In the genomic region with DNA sequence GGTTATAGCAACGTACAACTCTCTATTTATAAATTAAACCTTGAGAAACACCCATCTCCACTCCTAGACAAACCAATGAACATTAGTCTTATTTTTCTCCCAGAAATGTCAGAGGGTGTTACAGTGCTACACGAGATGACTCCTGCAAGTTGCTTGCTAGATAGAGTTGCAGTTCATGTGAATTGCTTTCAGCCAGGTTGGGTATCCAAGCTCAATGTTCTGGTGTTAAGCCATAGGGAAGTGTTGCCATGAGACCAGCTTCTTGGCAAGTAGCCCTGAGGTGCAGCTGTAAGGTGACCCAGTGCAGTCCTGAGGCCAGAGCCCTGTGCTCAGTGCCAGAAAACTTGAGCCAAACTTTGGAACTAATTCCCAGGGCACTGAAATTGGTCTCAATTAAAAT, we compare ENCODE assay signal across 2 cellular contexts.
A peak's percentile ranks its signal among the peaks of the same experiment; 100 is the strongest.
TF ChIP-seq lines count a peak whose summit lies in the region.

No MANE protein-coding gene starts in this region.

TF ChIP-seq in liver, 16 proteins besides CTCF, POLR2A, EP300 and RAD21 (continued from another document):
- TF ChIP-seq HNF4A (conservative IDR thresholded peaks at IDR 0.05), result peak; percentile 56 to 74
- TF ChIP-seq NR2F2 (IDR thresholded peaks at IDR 0.05), result peak; percentile 56
- TF ChIP-seq, protein P1, sequence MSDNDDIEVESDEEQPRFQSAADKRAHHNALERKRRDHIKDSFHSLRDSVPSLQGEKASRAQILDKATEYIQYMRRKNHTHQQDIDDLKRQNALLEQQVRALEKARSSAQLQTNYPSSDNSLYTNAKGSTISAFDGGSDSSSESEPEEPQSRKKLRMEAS (IDR thresholded peaks at IDR 0.05), result peak; percentile 13
- TF ChIP-seq EGR1 (IDR thresholded peaks at IDR 0.05; ENCODE audit: low read depth in 2 of 2), result no peak
- TF ChIP-seq JUND (IDR thresholded peaks at IDR 0.05), result no peak
- TF ChIP-seq TAF1 (conservative IDR thresholded peaks at IDR 0.05), result no peak
- peak; percentile 59 to 66 for TF ChIP-seq RXRA (IDR thresholded peaks at IDR 0.05)
- TF ChIP-seq, protein P2, sequence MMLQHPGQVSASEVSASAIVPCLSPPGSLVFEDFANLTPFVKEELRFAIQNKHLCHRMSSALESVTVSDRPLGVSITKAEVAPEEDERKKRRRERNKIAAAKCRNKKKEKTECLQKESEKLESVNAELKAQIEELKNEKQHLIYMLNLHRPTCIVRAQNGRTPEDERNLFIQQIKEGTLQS (IDR thresholded peaks at IDR 0.05), result no peak
TF ChIP-seq in liver: peak in this region for 4.

TF ChIP-seq in HepG2, 621 proteins besides CTCF, POLR2A, EP300 and RAD21 (continued from another document):
- TF ChIP-seq, protein P3, sequence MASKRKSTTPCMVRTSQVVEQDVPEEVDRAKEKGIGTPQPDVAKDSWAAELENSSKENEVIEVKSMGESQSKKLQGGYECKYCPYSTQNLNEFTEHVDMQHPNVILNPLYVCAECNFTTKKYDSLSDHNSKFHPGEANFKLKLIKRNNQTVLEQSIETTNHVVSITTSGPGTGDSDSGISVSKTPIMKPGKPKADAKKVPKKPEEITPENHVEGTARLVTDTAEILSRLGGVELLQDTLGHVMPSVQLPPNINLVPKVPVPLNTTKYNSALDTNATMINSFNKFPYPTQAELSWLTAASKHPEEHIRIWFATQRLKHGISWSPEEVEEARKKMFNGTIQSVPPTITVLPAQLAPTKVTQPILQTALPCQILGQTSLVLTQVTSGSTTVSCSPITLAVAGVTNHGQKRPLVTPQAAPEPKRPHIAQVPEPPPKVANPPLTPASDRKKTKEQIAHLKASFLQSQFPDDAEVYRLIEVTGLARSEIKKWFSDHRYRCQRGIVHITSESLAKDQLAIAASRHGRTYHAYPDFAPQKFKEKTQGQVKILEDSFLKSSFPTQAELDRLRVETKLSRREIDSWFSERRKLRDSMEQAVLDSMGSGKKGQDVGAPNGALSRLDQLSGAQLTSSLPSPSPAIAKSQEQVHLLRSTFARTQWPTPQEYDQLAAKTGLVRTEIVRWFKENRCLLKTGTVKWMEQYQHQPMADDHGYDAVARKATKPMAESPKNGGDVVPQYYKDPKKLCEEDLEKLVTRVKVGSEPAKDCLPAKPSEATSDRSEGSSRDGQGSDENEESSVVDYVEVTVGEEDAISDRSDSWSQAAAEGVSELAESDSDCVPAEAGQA (IDR thresholded peaks at IDR 0.05; ENCODE audit: low read depth), result no peak
- TF ChIP-seq, protein P3 (CRISPR knock-in tag; IDR thresholded peaks at IDR 0.05; ENCODE audit: borderline replicate concordance), result no peak
- TF ChIP-seq KLF15 (CRISPR knock-in tag; IDR thresholded peaks at IDR 0.05; ENCODE audit: borderline replicate concordance) (no peak), PHB2 (IDR thresholded peaks at IDR 0.05; ENCODE audit: partially characterized antibody) (no peak), KDM6A (CRISPR knock-in tag; IDR thresholded peaks at IDR 0.05; ENCODE audit: low read depth) (no peak), SPEN (CRISPR knock-in tag; IDR thresholded peaks at IDR 0.05; ENCODE audit: low read depth) (no peak), ZNF24 (IDR thresholded peaks at IDR 0.05) (no peak), TBP (CRISPR knock-in tag; IDR thresholded peaks at IDR 0.05) (no peak), FOXP1 (IDR thresholded peaks at IDR 0.05) (no peak), FOXP1 (CRISPR knock-in tag; IDR thresholded peaks at IDR 0.05) (no peak)
- TF ChIP-seq, protein P4, sequence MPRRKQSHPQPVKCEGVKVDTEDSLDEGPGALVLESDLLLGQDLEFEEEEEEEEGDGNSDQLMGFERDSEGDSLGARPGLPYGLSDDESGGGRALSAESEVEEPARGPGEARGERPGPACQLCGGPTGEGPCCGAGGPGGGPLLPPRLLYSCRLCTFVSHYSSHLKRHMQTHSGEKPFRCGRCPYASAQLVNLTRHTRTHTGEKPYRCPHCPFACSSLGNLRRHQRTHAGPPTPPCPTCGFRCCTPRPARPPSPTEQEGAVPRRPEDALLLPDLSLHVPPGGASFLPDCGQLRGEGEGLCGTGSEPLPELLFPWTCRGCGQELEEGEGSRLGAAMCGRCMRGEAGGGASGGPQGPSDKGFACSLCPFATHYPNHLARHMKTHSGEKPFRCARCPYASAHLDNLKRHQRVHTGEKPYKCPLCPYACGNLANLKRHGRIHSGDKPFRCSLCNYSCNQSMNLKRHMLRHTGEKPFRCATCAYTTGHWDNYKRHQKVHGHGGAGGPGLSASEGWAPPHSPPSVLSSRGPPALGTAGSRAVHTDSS (CRISPR knock-in tag; conservative IDR thresholded peaks at IDR 0.05), result no peak
- TF ChIP-seq, protein P5, sequence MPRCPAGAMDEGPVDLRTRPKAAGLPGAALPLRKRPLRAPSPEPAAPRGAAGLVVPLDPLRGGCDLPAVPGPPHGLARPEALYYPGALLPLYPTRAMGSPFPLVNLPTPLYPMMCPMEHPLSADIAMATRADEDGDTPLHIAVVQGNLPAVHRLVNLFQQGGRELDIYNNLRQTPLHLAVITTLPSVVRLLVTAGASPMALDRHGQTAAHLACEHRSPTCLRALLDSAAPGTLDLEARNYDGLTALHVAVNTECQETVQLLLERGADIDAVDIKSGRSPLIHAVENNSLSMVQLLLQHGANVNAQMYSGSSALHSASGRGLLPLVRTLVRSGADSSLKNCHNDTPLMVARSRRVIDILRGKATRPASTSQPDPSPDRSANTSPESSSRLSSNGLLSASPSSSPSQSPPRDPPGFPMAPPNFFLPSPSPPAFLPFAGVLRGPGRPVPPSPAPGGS (CRISPR knock-in tag; IDR thresholded peaks at IDR 0.05), result no peak
